8 cellular contexts compared by ENCODE assay signal in genomic region chr19:3970313-3970807, GRCh38. TPM values are rescaled to one million over a fixed set of nuclear protein-coding genes. Genes with fewer than 3 reads are reported as not detected.
DNase-seq lines count a peak whose midpoint lies in the region; TF ChIP-seq lines count a peak whose summit lies in the region.

No MANE protein-coding gene starts in this region.

- H3K27ac Mint-ChIP-seq in CD14-positive monocyte, result peak overlapping the region; percentile 72 to 93 (median 81)

- DNase-seq in CD14-positive monocyte (ENCODE audit: low spot score) (no peak), NT2/D1 (ENCODE audit: low read depth, low spot score) (no peak), HK-2 (ENCODE audit: unreplicated experiment) (no peak), AG20443 (ENCODE audit: low spot score) (no peak), DMS79 (lab: John Stamatoyannopoulos, UW) (no peak), DMS153 (lab: John Stamatoyannopoulos, UW) (no peak)

- peaks cover 0 to 2% (median 2%) of the 10 kb centered on the region in 3 donors for H3K27me3 Mint-ChIP-seq in CD14-positive monocyte (ENCODE audit: low read depth in 3 of 3)

- H2AFZ ChIP-seq in neuron (ENCODE audit: low read depth, low read length), result no peak overlapping the region

- H3K27me3 ChIP-seq in NT2/D1 (ENCODE audit: insufficient read depth, insufficient read length) (no peaks in the 10 kb centered on the region), endocrine pancreas (ENCODE audit: control insufficient read depth, insufficient read depth, low read length) (no peaks in the 10 kb centered on the region), neuron (ENCODE audit: insufficient read depth, low read length) (no peaks in the 10 kb centered on the region)

- H3K9ac ChIP-seq in NT2/D1 (ENCODE audit: insufficient read length, low read depth) (peak overlapping the region; percentile 94), endocrine pancreas (ENCODE audit: control insufficient read depth, insufficient read depth, low read length) (peak overlapping the region; percentile 93)

- no peaks in the 10 kb centered on the region for H3K9me3 Mint-ChIP-seq in CD14-positive monocyte

- H3K36me3 Mint-ChIP-seq in CD14-positive monocyte, result peaks cover 23 to 45% of the 10 kb centered on the region in 2 donors

- H3K4me1 ChIP-seq in NT2/D1 (ENCODE audit: insufficient read depth, insufficient read length) (peaks cover 17% of the 10 kb centered on the region), endocrine pancreas (ENCODE audit: control insufficient read depth, insufficient read depth, low read length) (no peaks in the 10 kb centered on the region), neuron (ENCODE audit: insufficient read depth, low read length) (peaks cover 26% of the 10 kb centered on the region)

- no peak for TF ChIP-seq CTCF in CD14-positive monocyte (IDR thresholded peaks at IDR 0.05)

- H3K36me3 ChIP-seq in NT2/D1 (ENCODE audit: insufficient read depth, insufficient read length, low read length) (peaks cover 43% of the 10 kb centered on the region), endocrine pancreas (ENCODE audit: control insufficient read depth, insufficient read depth, low read length) (peaks cover 3% of the 10 kb centered on the region), neuron (ENCODE audit: insufficient read depth, low read length) (peaks cover 29% of the 10 kb centered on the region)

- intact Hi-C loops in CD14-positive monocyte (cut with micrococcal nuclease), result loop anchor here in 1 of 2 donors (2.0 kb wide), 1 partner anchor 14 kb away; the partner anchor contains the start of gene EEF2

- H3K4me3 ChIP-seq in NT2/D1 (ENCODE audit: insufficient read length, low read depth), result peak overlapping the region; percentile 91
- H3K4me3 ChIP-seq in endocrine pancreas (ENCODE audit: control insufficient read depth, insufficient read depth, low read length), result peak overlapping the region; percentile 60
- peak overlapping the region; percentile 84 for H3K4me3 ChIP-seq in neuron (ENCODE audit: low read length)

- peak overlapping the region; percentile 88 to 93 for H3K4me3 Mint-ChIP-seq in CD14-positive monocyte

- peaks cover 16% of the 10 kb centered on the region for H3K4me1 Mint-ChIP-seq in CD14-positive monocyte

- no peaks in the 10 kb centered on the region for H3K9me3 ChIP-seq in NT2/D1 (ENCODE audit: insufficient read depth, low read length)
- no peaks in the 10 kb centered on the region for H3K9me3 ChIP-seq in endocrine pancreas (ENCODE audit: control insufficient read depth, low read length)
- no peaks in the 10 kb centered on the region for H3K9me3 ChIP-seq in neuron (ENCODE audit: low read length)

RNA-seq across cellular contexts. Expression of gene DAPK3, which starts 0.5 kb away (rescaled TPM):
- polyA plus RNA-seq in CD14-positive monocyte, result 10 to 100 TPM; 13.7 to 21.8 TPM

RNA-seq across cellular contexts. Expression of gene EEF2, which starts 14.9 kb away (rescaled TPM):
- 100 to 1,000 TPM; 264 to 323 TPM for polyA plus RNA-seq in CD14-positive monocyte

RNA-seq across cellular contexts. Expression of gene PIAS4, which starts 37.2 kb away (rescaled TPM):
- 1 to 10 TPM; 2.3 to 5.9 TPM for polyA plus RNA-seq in CD14-positive monocyte

RNA-seq across cellular contexts. Expression of gene NMRK2, which starts 37.5 kb away (rescaled TPM):
- polyA plus RNA-seq in CD14-positive monocyte, result not detected
